8 cellular contexts compared by ENCODE assay signal in the genomic region with DNA sequence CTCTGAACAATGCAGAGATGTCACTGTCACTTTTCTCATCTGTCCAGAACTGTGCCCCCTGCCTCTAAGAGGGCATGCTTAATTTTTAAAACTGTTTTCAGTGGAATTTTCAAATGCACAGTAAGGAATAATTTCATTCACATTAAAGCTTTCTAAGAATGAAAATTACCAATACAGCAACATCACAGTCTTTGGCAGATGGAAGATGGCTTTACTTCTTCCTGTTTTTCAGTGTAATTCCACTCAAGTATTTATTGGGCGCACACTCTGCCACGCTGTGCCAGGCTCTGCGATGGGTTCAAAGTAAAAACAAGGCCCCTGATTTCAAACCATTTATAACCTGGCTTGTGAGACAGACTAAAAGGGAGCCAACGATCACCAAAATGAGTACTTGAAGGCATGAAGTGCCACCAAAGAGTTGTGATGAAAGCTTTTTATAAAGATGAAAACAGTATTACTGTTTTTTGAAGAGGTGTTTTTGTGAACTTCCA. TPM values are rescaled to one million over a fixed set of nuclear protein-coding genes. Genes with fewer than 3 reads are reported as not detected.
DNase-seq lines count a peak whose midpoint lies in the region; ATAC-seq and TF ChIP-seq lines count a peak whose summit lies in the region.

No MANE protein-coding gene starts in this region.

- peak overlapping the region; percentile 95 to 100 (median 99) for H3K27ac ChIP-seq in Peyer's patch
- peak overlapping the region; percentile 96 to 99 (median 98) for H3K27ac ChIP-seq in esophagus muscularis mucosa (replicated peaks in 1 of 4)
- H3K27ac ChIP-seq in sigmoid colon: peak overlapping the region; percentile 95 to 98 (median 96)

- no peaks in the 10 kb centered on the region for H3K27me3 ChIP-seq in Peyer's patch
- no peaks in the 10 kb centered on the region for H3K27me3 ChIP-seq in esophagus muscularis mucosa
- H3K27me3 ChIP-seq in sigmoid colon: no peaks in the 10 kb centered on the region

- 63% methylated on average over 4 of the region's 4 CpGs for WGBS in esophagus muscularis mucosa
- 24 to 40% methylated on average over 4 of the region's 4 CpGs for WGBS in sigmoid colon, 2 donors

- peak; percentile 6 for ATAC-seq in GM18870 (IDR thresholded peaks at IDR 0.05; ENCODE audit: unreplicated experiment)
- no peak for ATAC-seq in HG02642 (IDR thresholded peaks at IDR 0.05; ENCODE audit: poor library complexity, unreplicated experiment)

- H3K4me1 ChIP-seq in Peyer's patch (peaks cover 0 to 21% (median under 1%) of the 10 kb centered on the region in 4 donors), esophagus muscularis mucosa (peaks cover 25 to 34% (median 30%) of the 10 kb centered on the region in 4 donors), sigmoid colon (peaks cover 0 to 33% (median 29%) of the 10 kb centered on the region in 4 donors)

- no peak for TF ChIP-seq CTCF in Peyer's patch (IDR thresholded peaks at IDR 0.05)
- no peak for TF ChIP-seq CTCF in esophagus muscularis mucosa (IDR thresholded peaks at IDR 0.05)
- TF ChIP-seq CTCF in sigmoid colon (IDR thresholded peaks at IDR 0.05): no peak

- intact Hi-C loops in esophagus muscularis mucosa (cut with DNase I) (loop anchor here (2.0 kb wide), 1 partner anchor 117 kb away; the partner anchor contains the start of gene NGLY1), sigmoid colon (cut with DNase I) (loop anchor here (10.0 kb wide), 1 partner anchor 241 kb away; the partner anchor contains the start of gene RARB), posterior cingulate gyrus (cut with DNase I) (no loop called here)

- no peaks in the 10 kb centered on the region for H3K9me3 ChIP-seq in Peyer's patch
- H3K9me3 ChIP-seq in esophagus muscularis mucosa: no peaks in the 10 kb centered on the region
- H3K9me3 ChIP-seq in sigmoid colon: no peaks in the 10 kb centered on the region

- TF ChIP-seq EP300 in esophagus muscularis mucosa (IDR thresholded peaks at IDR 0.05) (no peak), sigmoid colon (IDR thresholded peaks at IDR 0.05) (no peak)

- H3K36me3 ChIP-seq in Peyer's patch (no peaks in the 10 kb centered on the region), esophagus muscularis mucosa (no peaks in the 10 kb centered on the region), sigmoid colon (no peaks in the 10 kb centered on the region)

- DNase-seq in Peyer's patch: no peak
- no peak for DNase-seq in esophagus muscularis mucosa (ENCODE audit: extremely low spot score)
- DNase-seq in sigmoid colon: no peak
- DNase-seq in SW480 (ENCODE audit: low spot score): no peak
- no peak for DNase-seq in posterior cingulate gyrus
- no peak for DNase-seq in ureter (ENCODE audit: low spot score)

- TF ChIP-seq POLR2A in Peyer's patch (IDR thresholded peaks at IDR 0.05) (no peak), esophagus muscularis mucosa (IDR thresholded peaks at IDR 0.05; ENCODE audit: low read depth) (no peak), sigmoid colon (IDR thresholded peaks at IDR 0.05) (no peak)

- H3K4me3 ChIP-seq in Peyer's patch (peak overlapping the region; percentile 89 to 97 (median 90)), esophagus muscularis mucosa (peak overlapping the region; percentile 68 to 90 (median 80)), sigmoid colon (peak overlapping the region in 3 of 4 donors; percentile 78 to 92 (median 83))

RNA-seq across cellular contexts. Expression of gene TOP2B, which starts 1.0 kb away (rescaled TPM):
- total RNA-seq in Peyer's patch (100 to 1,000 TPM in 1 of 4 donors, 10 to 100 TPM in 3; 70.4 to 198 (median 73.8) TPM), esophagus muscularis mucosa (100 to 1,000 TPM in 3 of 4 donors, 10 to 100 TPM in 1; 87.1 to 115 (median 107) TPM), sigmoid colon (100 to 1,000 TPM in 3 of 4 donors, 10 to 100 TPM in 1; 89.5 to 122 (median 111) TPM), ureter (192 TPM)
- polyA plus RNA-seq in sigmoid colon: 10 to 100 TPM; 28.2 to 56.4 (median 33.6) TPM
